Comparison of ENCODE assay signal across 9 cellular contexts in the genomic region with DNA sequence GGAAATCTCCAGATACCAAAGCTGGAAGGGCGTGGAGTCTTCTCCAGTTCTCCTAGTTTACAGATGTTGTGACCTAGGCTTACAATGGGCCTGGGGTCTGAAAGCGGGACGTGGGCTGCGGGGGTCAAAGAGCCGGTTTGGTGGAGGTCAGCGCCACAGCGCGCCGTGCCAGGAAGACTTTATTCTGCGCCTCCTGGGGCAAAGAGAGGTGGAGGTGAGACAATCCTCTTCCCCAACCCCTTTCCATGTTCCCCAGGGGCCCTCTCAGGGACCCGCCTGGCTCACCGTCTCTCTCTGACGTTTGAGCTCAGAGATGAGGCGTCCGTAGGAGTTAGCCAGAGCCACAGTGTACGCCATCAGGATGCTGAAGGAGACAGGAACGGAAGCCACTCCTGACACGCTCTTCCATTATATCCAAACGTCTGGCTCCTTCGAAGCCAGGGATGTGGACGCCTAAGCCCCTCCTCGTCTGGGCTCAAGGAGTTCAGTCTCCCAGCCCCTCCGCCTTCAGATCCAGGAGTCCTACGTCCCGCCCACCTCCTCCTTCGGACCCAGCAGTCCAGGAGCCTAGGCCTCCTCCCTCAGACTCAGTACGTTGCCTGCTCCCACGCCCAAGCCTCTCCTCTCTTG. TPM values are rescaled to one million over a fixed set of nuclear protein-coding genes. Genes with fewer than 3 reads are reported as not detected.
DNase-seq lines count a peak whose midpoint lies in the region; ATAC-seq and TF ChIP-seq lines count a peak whose summit lies in the region.
"Had no signal": no experiment of that assay in that cellular context is flagged by ENCODE, and none has a peak within 500 bp of the region (broad histone marks: within the 10 kb centered on the region; RNA-seq: fewer than 3 reads in every experiment).

No MANE protein-coding gene starts in this region.

- H3K36me3 ChIP-seq in HUES64 (ENCODE audit: insufficient read depth, low read length) (peaks cover 17% of the 10 kb centered on the region), left lung (peaks cover 0 to 29% of the 10 kb centered on the region in 2 donors), tibial nerve (peaks cover 0 to 31% (median 28%) of the 10 kb centered on the region in 3 donors)

- H3K9ac ChIP-seq in HUES64 (ENCODE audit: low read depth, low read length): peak overlapping the region; percentile 79

- H3K4me3 ChIP-seq in HUES64 (ENCODE audit: low read length): peak overlapping the region; percentile 78
- H3K4me3 ChIP-seq in left lung: peak overlapping the region; percentile 38 to 61
- peak overlapping the region; percentile 56 to 77 (median 67) for H3K4me3 ChIP-seq in tibial nerve

- intact Hi-C loops in left lung (cut with DNase I): no loop called here

- TF ChIP-seq CTCF in left lung (IDR thresholded peaks at IDR 0.05) (no peak), tibial nerve (IDR thresholded peaks at IDR 0.05) (no peak)

- whole genome bisulfite sequencing in HUES64: 2% methylated on average over 28 of the region's 28 CpGs
- 2 to 3% methylated on average over 28 of the region's 28 CpGs for WGBS in tibial nerve, 2 donors

- H3K27ac ChIP-seq in HUES64 (ENCODE audit: low read depth, low read length) (peak overlapping the region; percentile 76), angular gyrus (ENCODE audit: low read depth, low read length) (peak overlapping the region; percentile 34), left lung (peak overlapping the region; percentile 73 to 94), tibial nerve (peak overlapping the region; percentile 40 to 96 (median 86))

- no peak for TF ChIP-seq EP300 in tibial nerve (IDR thresholded peaks at IDR 0.05)

- peak; percentile 51 to 55 for DNase-seq in NCI-H524 (lab: John Stamatoyannopoulos, UW)
- DNase-seq in NCI-H524 treated with DMSO at 0.1 percent for 48 hours (lab: John Stamatoyannopoulos, UW): no peak
- DNase-seq in left lung: no peak
- DNase-seq in tibial nerve (ENCODE audit: low spot score in 2 of 2): no peak
- DNase-seq in amniotic stem cell (lab: John Stamatoyannopoulos, UW): no peak
- DNase-seq in iPS-NIHi7 (ENCODE audit: extremely low spot score): no peak

- ATAC-seq in left lung: no peak

- H3K4me1 ChIP-seq in HUES64 (ENCODE audit: insufficient read depth, low read length): peaks cover 11% of the 10 kb centered on the region; the same call in 1 of the 2 replicates
- peaks cover 31 to 71% of the 10 kb centered on the region in 2 donors for H3K4me1 ChIP-seq in left lung
- peaks cover 0 to 61% (median 31%) of the 10 kb centered on the region in 4 donors for H3K4me1 ChIP-seq in tibial nerve

- H3K27me3 ChIP-seq in HUES64 (ENCODE audit: insufficient read depth, low read length) (no peaks in the 10 kb centered on the region), left lung (peaks cover 0 to 9% of the 10 kb centered on the region in 2 donors), tibial nerve (no peaks in the 10 kb centered on the region)

- H3K9me3 ChIP-seq in HUES64 (ENCODE audit: insufficient read depth, low read depth, low read length) (no peaks in the 10 kb centered on the region), left lung (no peaks in the 10 kb centered on the region), tibial nerve (no peaks in the 10 kb centered on the region)

- TF ChIP-seq POLR2A in tibial nerve (IDR thresholded peaks at IDR 0.05): no peak

RNA-seq across cellular contexts. Expression of a gene that starts 0.8 kb away (rescaled TPM):
- polyA plus RNA-seq in HUES64 (2013, experiment 1 of 2): 4.8 TPM
- 6.1 TPM for polyA plus RNA-seq in HUES64 (2013, experiment 2 of 2)
- total RNA-seq in left lung (1 to 10 TPM; 5.4 to 6.5 TPM), tibial nerve (10 to 100 TPM in 2 of 4 donors, 1 to 10 TPM in 2; 7.4 to 12.9 (median 10.4) TPM)

RNA-seq across cellular contexts. Expression of a gene that starts 12.7 kb away (rescaled TPM):
- 1.00 TPM for polyA plus RNA-seq in HUES64 (2013, experiment 1 of 2)
- polyA plus RNA-seq in HUES64 (2013, experiment 2 of 2): 0.89 TPM
- total RNA-seq in left lung: 10 to 100 TPM; 45.3 to 74.0 TPM
- total RNA-seq in tibial nerve: 1 to 10 TPM in 2 of 4 donors, under 1 TPM in 1, not detected in 1; 0.22 to 8.8 (median 4.4) TPM
- total RNA-seq: dermis microvascular lymphatic vessel endothelial cell had no signal

RNA-seq across cellular contexts. Expression of a gene that starts 22.7 kb away (rescaled TPM):
- 64.6 TPM for polyA plus RNA-seq in HUES64 (2013, experiment 1 of 2)
- 62.3 TPM for polyA plus RNA-seq in HUES64 (2013, experiment 2 of 2)
- total RNA-seq in left lung (10 to 100 TPM; 35.2 to 46.0 TPM), tibial nerve (10 to 100 TPM; 21.6 to 30.3 (median 24.8) TPM)

RNA-seq across cellular contexts. Expression of a gene that starts 29.1 kb away (rescaled TPM):
- 74.7 TPM for polyA plus RNA-seq in HUES64 (2013, experiment 1 of 2)
- polyA plus RNA-seq in HUES64 (2013, experiment 2 of 2): 81.0 TPM
- total RNA-seq in left lung: 100 to 1,000 TPM in 1 of 2 donors, 10 to 100 TPM in 1; 98.5 to 102 TPM
- 10 to 100 TPM; 45.0 to 94.5 (median 50.2) TPM for total RNA-seq in tibial nerve

RNA-seq across cellular contexts. Expression of a gene that starts 30.8 kb away (rescaled TPM):
- polyA plus RNA-seq in HUES64 (2013, experiment 1 of 2): 24.2 TPM
- polyA plus RNA-seq in HUES64 (2013, experiment 2 of 2): 24.9 TPM
- total RNA-seq in left lung (10 to 100 TPM; 32.2 to 34.4 TPM), tibial nerve (10 to 100 TPM; 37.3 to 70.8 (median 49.6) TPM)

Comparison
In these comparisons a context has a peak if more than half of its experiments do, and no peak if none do; other contexts are left out.
1. DNase-seq: peak in NCI-H524 (2 of 2); none in NCI-H524 treated with DMSO at 0.1 percent for 48 hours (single experiment), left lung (0 of 2), tibial nerve (0 of 2), amniotic stem cell (single experiment) and iPS-NIHi7 (single experiment).
2. H3K27ac ChIP-seq: peak in every context shown above with its lines; median percentile 86 in tibial nerve; 84 in left lung; 76 in HUES64; 34 in angular gyrus.
3. RNA of a gene that starts 12.7 kb away (total RNA-seq): 45.3 to 74.0 TPM in left lung; 0.22 to 8.8 TPM in tibial nerve; every median in the first group is over 4 times any median in the second.
4. Peak in every context shown above with its lines, with median percentiles within 50 percentile points of each other: H3K4me3 ChIP-seq.